3 cellular contexts compared by ENCODE assay signal in the genomic region with DNA sequence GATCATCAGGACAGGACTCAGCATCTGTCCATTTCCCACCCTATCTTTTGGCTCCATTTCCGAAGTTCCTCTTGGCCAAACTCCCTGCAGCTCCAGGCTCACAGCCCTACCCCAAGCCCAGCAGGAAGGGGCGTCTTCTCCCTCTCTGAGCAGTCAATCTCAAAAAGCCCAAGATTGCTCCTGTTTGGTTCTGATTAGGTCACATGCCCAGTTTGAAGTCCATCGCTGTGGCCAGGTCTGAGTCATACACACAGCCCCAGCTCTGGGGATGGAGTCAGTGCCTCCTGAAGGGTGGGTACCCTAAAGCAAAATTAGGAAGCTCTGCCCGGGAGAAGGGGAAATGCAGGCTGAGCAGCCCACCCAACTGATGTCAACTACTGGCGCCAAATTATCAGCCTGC.
TF ChIP-seq lines count a peak whose summit lies in the region.

No MANE protein-coding gene starts in this region.

TF ChIP-seq in A549, 52 proteins besides CTCF, POLR2A, EP300 and RAD21:
- TF ChIP-seq PHF8 (IDR thresholded peaks at IDR 0.05; ENCODE audit: borderline replicate concordance, low read depth) (no peak), CBX8 (IDR thresholded peaks at IDR 0.05) (no peak), KDM1A (IDR thresholded peaks at IDR 0.05; ENCODE audit: low read depth) (no peak), PBX3 (IDR thresholded peaks at IDR 0.05) (no peak), TFCP2L1 (CRISPR knock-in tag; IDR thresholded peaks at IDR 0.05) (no peak), ZFP36 (IDR thresholded peaks at IDR 0.05; ENCODE audit: borderline replicate concordance, partially characterized antibody) (no peak), EHF (CRISPR knock-in tag; IDR thresholded peaks at IDR 0.05) (no peak), NPAS2 (CRISPR knock-in tag; IDR thresholded peaks at IDR 0.05; ENCODE audit: borderline replicate concordance) (no peak), NR3C1 (IDR thresholded peaks at IDR 0.05) (no peak), HOXB5 (CRISPR knock-in tag; IDR thresholded peaks at IDR 0.05) (no peak), HOXB13 (CRISPR knock-in tag; IDR thresholded peaks at IDR 0.05; ENCODE audit: low read depth) (no peak), FOXS1 (CRISPR knock-in tag; IDR thresholded peaks at IDR 0.05) (no peak), NFE2L2 (conservative IDR thresholded peaks at IDR 0.05; ENCODE audit: low read length) (no peak), GATA3 (IDR thresholded peaks at IDR 0.05; ENCODE audit: borderline replicate concordance) (no peak), ZNF302 (CRISPR knock-in tag; IDR thresholded peaks at IDR 0.05) (no peak), ATOH8 (CRISPR knock-in tag; IDR thresholded peaks at IDR 0.05; ENCODE audit: low read depth) (no peak), JUN (IDR thresholded peaks at IDR 0.05) (no peak), SREBF2 (IDR thresholded peaks at IDR 0.05) (no peak), CHD4 (IDR thresholded peaks at IDR 0.05; ENCODE audit: borderline replicate concordance) (no peak), CHD2 (IDR thresholded peaks at IDR 0.05; ENCODE audit: low read length, partially characterized antibody) (no peak)

TF ChIP-seq in Ishikawa, 13 proteins besides CTCF, POLR2A, EP300 and RAD21:
- TF ChIP-seq USF1 (IDR thresholded peaks at IDR 0.05): peak; percentile 9; the same call in 1 of the 2 replicates
- TF ChIP-seq, protein P1, sequence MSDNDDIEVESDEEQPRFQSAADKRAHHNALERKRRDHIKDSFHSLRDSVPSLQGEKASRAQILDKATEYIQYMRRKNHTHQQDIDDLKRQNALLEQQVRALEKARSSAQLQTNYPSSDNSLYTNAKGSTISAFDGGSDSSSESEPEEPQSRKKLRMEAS (IDR thresholded peaks at IDR 0.05): no peak
TF ChIP-seq in Ishikawa: peak in this region for 1.

TF ChIP-seq in K562, 482 proteins besides CTCF, POLR2A, EP300 and RAD21 (continues in another document):
- no peak for TF ChIP-seq STAT5B (CRISPR knock-in tag; IDR thresholded peaks at IDR 0.05)
- no peak for TF ChIP-seq SMARCB1 (IDR thresholded peaks at IDR 0.05; ENCODE audit: insufficient read length, low read depth)
- TF ChIP-seq, protein P2, sequence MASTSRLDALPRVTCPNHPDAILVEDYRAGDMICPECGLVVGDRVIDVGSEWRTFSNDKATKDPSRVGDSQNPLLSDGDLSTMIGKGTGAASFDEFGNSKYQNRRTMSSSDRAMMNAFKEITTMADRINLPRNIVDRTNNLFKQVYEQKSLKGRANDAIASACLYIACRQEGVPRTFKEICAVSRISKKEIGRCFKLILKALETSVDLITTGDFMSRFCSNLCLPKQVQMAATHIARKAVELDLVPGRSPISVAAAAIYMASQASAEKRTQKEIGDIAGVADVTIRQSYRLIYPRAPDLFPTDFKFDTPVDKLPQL (IDR thresholded peaks at IDR 0.05; ENCODE audit: extremely low read depth, insufficient read length): no peak
- no peak for TF ChIP-seq RUNX1 (IDR thresholded peaks at IDR 0.05; ENCODE audit: low read depth)
- TF ChIP-seq NCOA2 (IDR thresholded peaks at IDR 0.05; ENCODE audit: partially characterized antibody in 2 of 2): no peak
- TF ChIP-seq NFYB (IDR thresholded peaks at IDR 0.05; ENCODE audit: extremely low read depth, insufficient read length): no peak
- no peak for TF ChIP-seq ZNF583 (CRISPR knock-in tag; IDR thresholded peaks at IDR 0.05)
- no peak for TF ChIP-seq ZNF184 (CRISPR knock-in tag; IDR thresholded peaks at IDR 0.05)
- no peak for TF ChIP-seq CHD2 (IDR thresholded peaks at IDR 0.05; ENCODE audit: low read depth, low read length)
- TF ChIP-seq DMBX1 (CRISPR knock-in tag; IDR thresholded peaks at IDR 0.05; ENCODE audit: borderline replicate concordance): no peak
- no peak for TF ChIP-seq SRSF9 (IDR thresholded peaks at IDR 0.05; ENCODE audit: borderline replicate concordance, low read depth, low read length)
- no peak for TF ChIP-seq SMC3 (conservative IDR thresholded peaks at IDR 0.05; ENCODE audit: insufficient read depth, low read depth, low read length)
- no peak for TF ChIP-seq BACH1 (tag; IDR thresholded peaks at IDR 0.05)
- no peak for TF ChIP-seq ZNF644 (tag; IDR thresholded peaks at IDR 0.05; ENCODE audit: low read depth)
- TF ChIP-seq ILF3 (IDR thresholded peaks at IDR 0.05; ENCODE audit: borderline replicate concordance): no peak
- no peak for TF ChIP-seq MCM2 (IDR thresholded peaks at IDR 0.05; ENCODE audit: low read depth)
- no peak for TF ChIP-seq ZNF324 (CRISPR knock-in tag; IDR thresholded peaks at IDR 0.05)
- TF ChIP-seq USF1 (CRISPR knock-in tag; IDR thresholded peaks at IDR 0.05): peak; percentile 56
- no peak for TF ChIP-seq TBL1XR1 (IDR thresholded peaks at IDR 0.05; ENCODE audit: low read length in 2 of 2)
- no peak for TF ChIP-seq GTF2F1 (IDR thresholded peaks at IDR 0.05; ENCODE audit: low read depth, low read length)
- no peak for TF ChIP-seq SFPQ (IDR thresholded peaks at IDR 0.05; ENCODE audit: low read depth, low read length)
- no peak for TF ChIP-seq NR2C2 (CRISPR knock-in tag; IDR thresholded peaks at IDR 0.05)
- no peak for TF ChIP-seq NR2C2 (tag; IDR thresholded peaks at IDR 0.05)
- TF ChIP-seq ZNF24 (IDR thresholded peaks at IDR 0.05): no peak
- TF ChIP-seq SMAD2 (IDR thresholded peaks at IDR 0.05; ENCODE audit: low read depth, low read length): no peak
- no peak for TF ChIP-seq ZSCAN29 (IDR thresholded peaks at IDR 0.05)
- TF ChIP-seq DPF2 (IDR thresholded peaks at IDR 0.05): no peak
- peak; percentile 49; the same call in 1 of the 2 replicates for TF ChIP-seq FOSL1 (tag; conservative IDR thresholded peaks at IDR 0.05)
- no peak for TF ChIP-seq CREBBP (IDR thresholded peaks at IDR 0.05; ENCODE audit: low read depth, low read length)
- TF ChIP-seq ZNF121 (CRISPR knock-in tag; conservative IDR thresholded peaks at IDR 0.05): no peak
- TF ChIP-seq, protein P3, sequence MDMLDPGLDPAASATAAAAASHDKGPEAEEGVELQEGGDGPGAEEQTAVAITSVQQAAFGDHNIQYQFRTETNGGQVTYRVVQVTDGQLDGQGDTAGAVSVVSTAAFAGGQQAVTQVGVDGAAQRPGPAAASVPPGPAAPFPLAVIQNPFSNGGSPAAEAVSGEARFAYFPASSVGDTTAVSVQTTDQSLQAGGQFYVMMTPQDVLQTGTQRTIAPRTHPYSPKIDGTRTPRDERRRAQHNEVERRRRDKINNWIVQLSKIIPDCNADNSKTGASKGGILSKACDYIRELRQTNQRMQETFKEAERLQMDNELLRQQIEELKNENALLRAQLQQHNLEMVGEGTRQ (CRISPR knock-in tag; IDR thresholded peaks at IDR 0.05): peak; percentile 62
- no peak for TF ChIP-seq TFE3 (CRISPR knock-in tag; IDR thresholded peaks at IDR 0.05)
- TF ChIP-seq BRD4 (IDR thresholded peaks at IDR 0.05): no peak
- TF ChIP-seq, protein P4, sequence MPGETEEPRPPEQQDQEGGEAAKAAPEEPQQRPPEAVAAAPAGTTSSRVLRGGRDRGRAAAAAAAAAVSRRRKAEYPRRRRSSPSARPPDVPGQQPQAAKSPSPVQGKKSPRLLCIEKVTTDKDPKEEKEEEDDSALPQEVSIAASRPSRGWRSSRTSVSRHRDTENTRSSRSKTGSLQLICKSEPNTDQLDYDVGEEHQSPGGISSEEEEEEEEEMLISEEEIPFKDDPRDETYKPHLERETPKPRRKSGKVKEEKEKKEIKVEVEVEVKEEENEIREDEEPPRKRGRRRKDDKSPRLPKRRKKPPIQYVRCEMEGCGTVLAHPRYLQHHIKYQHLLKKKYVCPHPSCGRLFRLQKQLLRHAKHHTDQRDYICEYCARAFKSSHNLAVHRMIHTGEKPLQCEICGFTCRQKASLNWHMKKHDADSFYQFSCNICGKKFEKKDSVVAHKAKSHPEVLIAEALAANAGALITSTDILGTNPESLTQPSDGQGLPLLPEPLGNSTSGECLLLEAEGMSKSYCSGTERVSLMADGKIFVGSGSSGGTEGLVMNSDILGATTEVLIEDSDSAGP (CRISPR knock-in tag; IDR thresholded peaks at IDR 0.05): no peak
- TF ChIP-seq ZNF778 (CRISPR knock-in tag; IDR thresholded peaks at IDR 0.05): no peak
- no peak for TF ChIP-seq ZC3H8 (IDR thresholded peaks at IDR 0.05)
- no peak for TF ChIP-seq SIX5 (IDR thresholded peaks at IDR 0.05; ENCODE audit: borderline replicate concordance in 1 of 2, insufficient read depth in 1 of 2, low read depth in 1 of 2, low read length in 2 of 2)
- no peak for TF ChIP-seq ZNF57 (CRISPR knock-in tag; IDR thresholded peaks at IDR 0.05)
- peak in 1 of 2 experiments; percentile 31; a peak in 1 of 4 replicates for TF ChIP-seq RCOR1 (IDR thresholded peaks at IDR 0.05; ENCODE audit: borderline replicate concordance in 1 of 2, low read depth in 2 of 2, low read length in 2 of 2)
- TF ChIP-seq HSF4 (CRISPR knock-in tag; IDR thresholded peaks at IDR 0.05; ENCODE audit: borderline replicate concordance): no peak
- TF ChIP-seq ZBTB43 (CRISPR knock-in tag; IDR thresholded peaks at IDR 0.05): no peak
- TF ChIP-seq ASH1L (IDR thresholded peaks at IDR 0.05; ENCODE audit: borderline replicate concordance, low read depth, partially characterized antibody): no peak
- no peak for TF ChIP-seq ZNF75A (CRISPR knock-in tag; IDR thresholded peaks at IDR 0.05)
- TF ChIP-seq KHSRP (IDR thresholded peaks at IDR 0.05): no peak
- TF ChIP-seq TCF15 (CRISPR knock-in tag; IDR thresholded peaks at IDR 0.05): no peak
- TF ChIP-seq, protein P5, sequence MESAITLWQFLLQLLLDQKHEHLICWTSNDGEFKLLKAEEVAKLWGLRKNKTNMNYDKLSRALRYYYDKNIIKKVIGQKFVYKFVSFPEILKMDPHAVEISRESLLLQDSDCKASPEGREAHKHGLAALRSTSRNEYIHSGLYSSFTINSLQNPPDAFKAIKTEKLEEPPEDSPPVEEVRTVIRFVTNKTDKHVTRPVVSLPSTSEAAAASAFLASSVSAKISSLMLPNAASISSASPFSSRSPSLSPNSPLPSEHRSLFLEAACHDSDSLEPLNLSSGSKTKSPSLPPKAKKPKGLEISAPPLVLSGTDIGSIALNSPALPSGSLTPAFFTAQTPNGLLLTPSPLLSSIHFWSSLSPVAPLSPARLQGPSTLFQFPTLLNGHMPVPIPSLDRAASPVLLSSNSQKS (CRISPR knock-in tag; IDR thresholded peaks at IDR 0.05): no peak
- no peak for TF ChIP-seq NR2C1 (IDR thresholded peaks at IDR 0.05)
- TF ChIP-seq NR2C1 (tag; IDR thresholded peaks at IDR 0.05): no peak
- no peak for TF ChIP-seq ZNF143 (CRISPR knock-in tag; IDR thresholded peaks at IDR 0.05)
